26 cellular contexts compared by ENCODE assay signal in the genomic region with DNA sequence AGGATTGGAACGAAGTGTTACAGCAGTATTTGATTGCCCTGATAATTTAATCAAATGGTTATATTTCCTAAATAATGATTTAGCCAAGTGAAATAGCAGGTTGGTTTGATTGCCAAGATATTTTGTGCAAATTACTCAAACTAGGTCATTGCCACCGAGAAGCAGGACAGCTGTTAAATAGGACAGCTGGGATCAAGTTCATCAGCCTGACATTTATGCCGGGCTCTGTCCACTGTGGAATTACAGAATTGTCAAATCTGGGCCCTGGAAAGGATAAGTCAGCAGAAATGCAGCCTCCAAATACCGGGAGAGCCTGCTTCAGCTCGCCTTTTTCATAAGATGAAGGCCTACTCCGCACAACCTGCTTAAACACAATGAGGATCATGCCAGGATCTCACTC.
"Had no signal": no experiment of that assay in that cellular context is flagged by ENCODE, and none has a peak within 500 bp of the region (broad histone marks: within the 10 kb centered on the region; RNA-seq: fewer than 3 reads in every experiment).

No MANE protein-coding gene starts in this region.

- H3K4me3 Mint-ChIP-seq: mesothelial cell of epicardium; naive thymus-derived CD8-positive, alpha-beta T cell; stimulated activated memory B cell treated with anti-CD40 and anti-IgM and Interleukin-4, amounts not matched to agents 10 μg/mL and 1 μg/mL and 100 μg/mL, for 72 hours; type B pancreatic cell had no signal

- H3K36me3 ChIP-seq: gastrocnemius medialis, ovary had no signal

- ATAC-seq: esophagus mucosa; gastrocnemius medialis; left colon; mucosa of descending colon; naive thymus-derived CD8-positive, alpha-beta T cell; stimulated activated memory B cell treated with anti-CD40 and anti-IgM and Interleukin-4, amounts not matched to agents 10 μg/mL and 1 μg/mL and 100 μg/mL, for 72 hours; stimulated activated naive CD8-positive, alpha-beta T cell treated with anti-CD3 and anti-CD28 coated beads, Interleukin-15, Interleukin-2, amounts not matched to agents 100 U/mL and 50 U/mL, for 24 hours had no signal

- H3K79me2 ChIP-seq: hepatocyte had no signal

- H3K27ac ChIP-seq: dorsolateral prefrontal cortex, epithelial cell of prostate, gastrocnemius medialis, hepatocyte, ovary, sigmoid colon, skin epidermis, spleen, testis, tibial artery had no signal

- H3K9me3 Mint-ChIP-seq: naive thymus-derived CD8-positive, alpha-beta T cell had no signal

- H3K27me3 Mint-ChIP-seq: naive thymus-derived CD8-positive, alpha-beta T cell; type B pancreatic cell had no signal

- DNase-seq: dorsolateral prefrontal cortex; effector CD4-positive, alpha-beta T cell; foreskin fibroblast; gastrocnemius medialis; left colon; mesenchymal stem cell; mucosa of descending colon; naive thymus-derived CD8-positive, alpha-beta T cell; occipital lobe; ovary; posterior cingulate gyrus; retina; sigmoid colon; spleen; stimulated activated CD4-positive, alpha-beta T cell treated with anti-CD3 and anti-CD28 coated beads, Interleukin-4, amount 100 ng/mL, for 4 hours; stimulated activated naive CD8-positive, alpha-beta T cell treated with anti-CD3 and anti-CD28 coated beads, Interleukin-15, Interleukin-2, amounts not matched to agents 100 U/mL and 50 U/mL, for 24 hours; substantia nigra; testis; tibial artery had no signal

- H3K36me3 Mint-ChIP-seq: mesothelial cell of epicardium; stimulated activated memory B cell treated with anti-CD40 and anti-IgM and Interleukin-4, amounts not matched to agents 10 μg/mL and 1 μg/mL and 100 μg/mL, for 72 hours had no signal

- H3K27me3 ChIP-seq: dorsolateral prefrontal cortex, gastrocnemius medialis, hepatocyte, ovary, sigmoid colon, spleen, testis, tibial artery had no signal

- H2AFZ ChIP-seq: hepatocyte had no signal

- H3K9me3 ChIP-seq: gastrocnemius medialis, mucosa of descending colon, ovary, sigmoid colon, spleen, testis, tibial artery had no signal

- H3K4me2 ChIP-seq: hepatocyte had no signal

- H3K4me3 ChIP-seq: dorsolateral prefrontal cortex, gastrocnemius medialis, hepatocyte, mucosa of descending colon, ovary, sigmoid colon, skin epidermis, spleen, testis, tibial artery had no signal

- H3K27ac Mint-ChIP-seq: mesothelial cell of epicardium; naive thymus-derived CD8-positive, alpha-beta T cell; stimulated activated memory B cell treated with anti-CD40 and anti-IgM and Interleukin-4, amounts not matched to agents 10 μg/mL and 1 μg/mL and 100 μg/mL, for 72 hours; type B pancreatic cell had no signal
